8 cellular contexts compared by ENCODE assay signal in genomic region chr3:179037361-179037760, GRCh38. TPM values are rescaled to one million over a fixed set of nuclear protein-coding genes. Genes with fewer than 3 reads are reported as not detected.
DNase-seq lines count a peak whose midpoint lies in the region; ATAC-seq and TF ChIP-seq lines count a peak whose summit lies in the region.

No MANE protein-coding gene starts in this region.

- peak overlapping the region; percentile 86 for H3K27ac ChIP-seq in SK-N-MC

- no peaks in the 10 kb centered on the region for H3K36me3 ChIP-seq in SK-N-MC (ENCODE audit: insufficient read depth, low read length)

- H3K4me3 Mint-ChIP-seq in activated naive CD8-positive, alpha-beta T cell treated with anti-CD3 and anti-CD28 coated beads for 36 hours = peak overlapping the region; percentile 44

- H3K27me3 Mint-ChIP-seq in activated naive CD8-positive, alpha-beta T cell treated with anti-CD3 and anti-CD28 coated beads for 36 hours = no peaks in the 10 kb centered on the region

- peaks cover 30% of the 10 kb centered on the region for H3K36me3 Mint-ChIP-seq in activated naive CD8-positive, alpha-beta T cell treated with anti-CD3 and anti-CD28 coated beads for 36 hours

- H3K4me1 Mint-ChIP-seq in activated naive CD8-positive, alpha-beta T cell treated with anti-CD3 and anti-CD28 coated beads for 36 hours = peaks cover 8% of the 10 kb centered on the region

- no peak for ATAC-seq in HG03045 (IDR thresholded peaks at IDR 0.05; ENCODE audit: unreplicated experiment)

- peak overlapping the region; percentile 56 for H3K27ac Mint-ChIP-seq in activated naive CD8-positive, alpha-beta T cell treated with anti-CD3 and anti-CD28 coated beads for 36 hours

- H3K4me3 ChIP-seq in AG10803 (ENCODE audit: low read length) = no peak overlapping the region
- peak overlapping the region; percentile 49 for H3K4me3 ChIP-seq in SK-N-MC

- peak overlapping the region; percentile 51 for H3K9ac ChIP-seq in SK-N-MC (ENCODE audit: insufficient read length)

- DNase-seq in AG10803 (ENCODE audit: low read depth) = peak; percentile 93
- DNase-seq in SK-N-MC (ENCODE audit: low read depth, low spot score) = peak; percentile 76
- peak; percentile 50 for DNase-seq in activated naive CD8-positive, alpha-beta T cell treated with anti-CD3 and anti-CD28 coated beads for 36 hours
- peak; percentile 13 for DNase-seq in iPS-NIHi7 (ENCODE audit: extremely low spot score)
- peak in 2 of 3 experiments; percentile 15 to 18 for DNase-seq in stimulated activated CD4-positive, alpha-beta T cell treated with anti-CD3 and anti-CD28 coated beads, TNF-alpha, amount 100 ng/mL, for 4 hours (ENCODE audit: low read depth in 3 of 3)
- no peak for DNase-seq in NCI-H2171 treated with DMSO at 0.1 percent for 48 hours (lab: John Stamatoyannopoulos, UW)
- DNase-seq in dermis blood vessel endothelial cell = no peak

- TF ChIP-seq CTCF in AG10803 (conservative IDR thresholded peaks at IDR 0.05; ENCODE audit: low read length) = no peak

- peaks cover 12% of the 10 kb centered on the region for H3K9me3 Mint-ChIP-seq in activated naive CD8-positive, alpha-beta T cell treated with anti-CD3 and anti-CD28 coated beads for 36 hours

- H3K9me3 ChIP-seq in SK-N-MC (ENCODE audit: low read depth, low read length) = no peaks in the 10 kb centered on the region

RNA-seq across cellular contexts. Expression of gene ZMAT3, which starts 34.2 kb away (rescaled TPM):
- total RNA-seq in activated naive CD8-positive, alpha-beta T cell treated with anti-CD3 and anti-CD28 coated beads for 36 hours = 10 to 100 TPM; 10.6 to 10.7 TPM
- 21.8 and 34.4 TPM in 2 replicates for total RNA-seq in dermis blood vessel endothelial cell

Comparison
In these comparisons a context has a peak if more than half of its experiments do, and no peak if none do; other contexts are left out.
1. DNase-seq: peak in AG10803 (single experiment), SK-N-MC (single experiment), activated naive CD8-positive, alpha-beta T cell treated with anti-CD3 and anti-CD28 coated beads for 36 hours (single experiment), iPS-NIHi7 (single experiment) and stimulated activated CD4-positive, alpha-beta T cell treated with anti-CD3 and anti-CD28 coated beads, TNF-alpha, amount 100 ng/mL, for 4 hours (2 of 3); none in NCI-H2171 treated with DMSO at 0.1 percent for 48 hours (single experiment) and dermis blood vessel endothelial cell (single experiment).